ENCODE assay signal across 8 cellular contexts in the genomic region with DNA sequence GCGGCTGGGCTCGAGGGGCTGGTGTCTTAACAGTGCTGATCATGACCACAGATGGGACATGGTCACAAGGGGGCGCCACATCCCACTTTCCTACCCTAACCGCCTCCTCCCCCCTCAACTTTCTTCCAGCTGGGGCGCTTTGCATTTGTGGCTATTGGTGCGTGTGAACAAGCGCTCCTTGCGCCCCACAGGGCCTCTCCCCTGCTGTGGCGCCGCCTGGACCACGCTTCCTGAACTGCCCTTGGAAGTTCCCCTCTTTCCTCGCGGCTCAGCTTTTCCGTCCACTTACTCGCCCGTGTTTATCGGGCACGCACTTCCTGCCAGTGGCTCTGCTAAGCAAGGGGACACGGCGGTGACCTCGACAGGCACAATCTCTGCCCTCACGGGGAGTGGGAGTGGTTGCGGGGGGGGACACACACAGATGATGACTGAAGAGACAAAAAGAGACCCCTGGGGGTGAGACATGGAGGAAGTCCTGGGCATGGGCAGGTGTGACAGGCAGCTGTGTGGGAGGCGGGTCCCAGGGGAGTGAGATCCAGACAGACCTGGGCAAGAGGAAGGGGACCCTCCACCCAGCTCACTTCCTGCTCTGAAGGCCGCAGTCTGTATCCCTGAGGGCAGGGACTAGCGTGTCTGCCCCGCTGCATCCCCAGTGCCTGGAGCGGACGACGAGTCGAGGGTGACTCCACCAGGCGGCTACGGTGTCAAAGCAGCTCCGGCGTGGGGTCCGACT. TPM values are rescaled to one million over a fixed set of nuclear protein-coding genes. Genes with fewer than 3 reads are reported as not detected.
DNase-seq lines count a peak whose midpoint lies in the region; ATAC-seq and TF ChIP-seq lines count a peak whose summit lies in the region.

No MANE protein-coding gene starts in this region.

- H3K4me3 Mint-ChIP-seq in activated T-cell treated with anti-CD3 and anti-CD28 coated beads, Interleukin-2, amount 50 U/mL, for 24 hours: peak overlapping the region; percentile 69
- peak overlapping the region; percentile 79 for H3K4me3 Mint-ChIP-seq in natural killer cell
- H3K4me3 Mint-ChIP-seq in stimulated activated memory B cell treated with anti-CD40 and anti-IgM and Interleukin-4, amounts not matched to agents 10 μg/mL and 1 μg/mL and 100 μg/mL, for 72 hours: peak overlapping the region; percentile 83

- ATAC-seq in GM18909 (IDR thresholded peaks at IDR 0.05; ENCODE audit: poor library complexity, unreplicated experiment): peak; percentile 72
- peak; percentile 64 for ATAC-seq in HG03520 (IDR thresholded peaks at IDR 0.05; ENCODE audit: unreplicated experiment)
- peak; percentile 70 to 80 (median 77) for ATAC-seq in natural killer cell
- peak; percentile 89 for ATAC-seq in stimulated activated memory B cell treated with anti-CD40 and anti-IgM and Interleukin-4, amounts not matched to agents 10 μg/mL and 1 μg/mL and 100 μg/mL, for 72 hours

- H2AFZ ChIP-seq in OCI-LY1 (ENCODE audit: low read length): no peak overlapping the region
- H2AFZ ChIP-seq in fibroblast of lung (ENCODE audit: low read length): peak overlapping the region; percentile 73

- H3K4me1 Mint-ChIP-seq in activated T-cell treated with anti-CD3 and anti-CD28 coated beads, Interleukin-2, amount 50 U/mL, for 24 hours (ENCODE audit: low read depth): peaks cover 10% of the 10 kb centered on the region
- peaks cover 10 to 12% of the 10 kb centered on the region in 2 donors for H3K4me1 Mint-ChIP-seq in natural killer cell
- H3K4me1 Mint-ChIP-seq in stimulated activated memory B cell treated with anti-CD40 and anti-IgM and Interleukin-4, amounts not matched to agents 10 μg/mL and 1 μg/mL and 100 μg/mL, for 72 hours: peaks cover 34% of the 10 kb centered on the region

- H3F3A ChIP-seq in OCI-LY1 (ENCODE audit: insufficient read depth, low read length): no peaks in the 10 kb centered on the region

- no peaks in the 10 kb centered on the region for H3K9me3 Mint-ChIP-seq in activated T-cell treated with anti-CD3 and anti-CD28 coated beads, Interleukin-2, amount 50 U/mL, for 24 hours
- H3K9me3 Mint-ChIP-seq in natural killer cell: no peaks in the 10 kb centered on the region
- H3K9me3 Mint-ChIP-seq in stimulated activated memory B cell treated with anti-CD40 and anti-IgM and Interleukin-4, amounts not matched to agents 10 μg/mL and 1 μg/mL and 100 μg/mL, for 72 hours: no peaks in the 10 kb centered on the region

- H3K27ac Mint-ChIP-seq in activated T-cell treated with anti-CD3 and anti-CD28 coated beads, Interleukin-2, amount 50 U/mL, for 24 hours: peak overlapping the region; percentile 27
- peak overlapping the region in 1 of 2 donors; percentile 86 for H3K27ac Mint-ChIP-seq in natural killer cell
- H3K27ac Mint-ChIP-seq in stimulated activated memory B cell treated with anti-CD40 and anti-IgM and Interleukin-4, amounts not matched to agents 10 μg/mL and 1 μg/mL and 100 μg/mL, for 72 hours: peak overlapping the region; percentile 90

- intact Hi-C loops in natural killer cell (cut with micrococcal nuclease): loop anchor here (2.0 kb wide), 1 partner anchor 172 kb away; no protein-coding TSS in a partner anchor

- peak overlapping the region; percentile 88 for H3K4me2 ChIP-seq in OCI-LY1 (ENCODE audit: low read length)
- peak overlapping the region; percentile 90 for H3K4me2 ChIP-seq in fibroblast of lung (ENCODE audit: extremely low read depth, insufficient read depth, low read length)

- no peaks in the 10 kb centered on the region for H3K79me2 ChIP-seq in OCI-LY1 (ENCODE audit: insufficient read depth, low read length)
- no peaks in the 10 kb centered on the region for H3K79me2 ChIP-seq in fibroblast of lung (ENCODE audit: control insufficient read depth, insufficient read depth, low read length)

- H3K9me3 ChIP-seq in OCI-LY1 (ENCODE audit: low read length): no peaks in the 10 kb centered on the region
- no peaks in the 10 kb centered on the region for H3K9me3 ChIP-seq in fibroblast of lung (ENCODE audit: control insufficient read depth, insufficient read depth, low read depth, low read length)

- no peaks in the 10 kb centered on the region for H4K20me1 ChIP-seq in OCI-LY1 (ENCODE audit: insufficient read depth, low read length)
- no peaks in the 10 kb centered on the region for H4K20me1 ChIP-seq in fibroblast of lung (ENCODE audit: control insufficient read depth, extremely low read depth, insufficient read depth, low read length)

- peaks cover 4% of the 10 kb centered on the region for H3K36me3 Mint-ChIP-seq in activated T-cell treated with anti-CD3 and anti-CD28 coated beads, Interleukin-2, amount 50 U/mL, for 24 hours (ENCODE audit: low read depth)
- H3K36me3 Mint-ChIP-seq in natural killer cell: no peaks in the 10 kb centered on the region
- H3K36me3 Mint-ChIP-seq in stimulated activated memory B cell treated with anti-CD40 and anti-IgM and Interleukin-4, amounts not matched to agents 10 μg/mL and 1 μg/mL and 100 μg/mL, for 72 hours: peaks cover under 1% of the 10 kb centered on the region

- peak overlapping the region; percentile 46; the same call in 1 of the 2 replicates for H3K9ac ChIP-seq in OCI-LY1 (ENCODE audit: low read length)
- H3K9ac ChIP-seq in fibroblast of lung (ENCODE audit: insufficient read depth, low read length): no peak overlapping the region

- no peak overlapping the region for H3K27ac ChIP-seq in OCI-LY1 (ENCODE audit: low read depth, low read length, poor library complexity, severe bottlenecking)
- no peak overlapping the region for H3K27ac ChIP-seq in fibroblast of lung (ENCODE audit: insufficient read depth, low read length)

- H3K27me3 Mint-ChIP-seq in activated T-cell treated with anti-CD3 and anti-CD28 coated beads, Interleukin-2, amount 50 U/mL, for 24 hours: peaks cover 17% of the 10 kb centered on the region
- peaks cover 0 to 5% of the 10 kb centered on the region in 2 donors for H3K27me3 Mint-ChIP-seq in natural killer cell (ENCODE audit: low read depth in 2 of 2)
- no peaks in the 10 kb centered on the region for H3K27me3 Mint-ChIP-seq in stimulated activated memory B cell treated with anti-CD40 and anti-IgM and Interleukin-4, amounts not matched to agents 10 μg/mL and 1 μg/mL and 100 μg/mL, for 72 hours

- H3K9me2 ChIP-seq in OCI-LY1 (ENCODE audit: low read depth, low read length): no peaks in the 10 kb centered on the region

- peaks cover 3% of the 10 kb centered on the region; the same call in 1 of the 2 replicates for H3K27me3 ChIP-seq in OCI-LY1 (ENCODE audit: insufficient read depth, low read length)
- H3K27me3 ChIP-seq in fibroblast of lung (ENCODE audit: control insufficient read depth, insufficient read depth, low read length): no peaks in the 10 kb centered on the region

- H3K36me3 ChIP-seq in OCI-LY1 (ENCODE audit: insufficient read depth, low read length) (no peaks in the 10 kb centered on the region; the same call in 1 of the 2 replicates), fibroblast of lung (ENCODE audit: control insufficient read depth, insufficient read depth, low read length) (no peaks in the 10 kb centered on the region)

- peaks cover 7% of the 10 kb centered on the region for H3K4me1 ChIP-seq in OCI-LY1 (ENCODE audit: insufficient read depth, low read length, severe bottlenecking)
- H3K4me1 ChIP-seq in fibroblast of lung (ENCODE audit: control insufficient read depth, extremely low read depth, insufficient read depth, low read length): peaks cover 2% of the 10 kb centered on the region

- TF ChIP-seq CTCF in OCI-LY1 (IDR thresholded peaks at IDR 0.05; ENCODE audit: low read length) (peak; percentile 58), fibroblast of lung (conservative IDR thresholded peaks at IDR 0.05 in 1 of 2, IDR thresholded peaks at IDR 0.05 in 1 of 2; ENCODE audit: low read depth in 1 of 2, low read length in 2 of 2) (peak; percentile 50 to 59), natural killer cell (IDR thresholded peaks at IDR 0.05) (peak; percentile 19)

- H3K4me3 ChIP-seq in OCI-LY1 (ENCODE audit: low read depth, low read length, poor library complexity, severe bottlenecking) (peak overlapping the region; percentile 59), fibroblast of lung (replicated peaks in 1 of 4; ENCODE audit: control extremely low read depth in 1 of 4, insufficient read depth in 1 of 4, low read depth in 3 of 4, low read length in 4 of 4) (peak overlapping the region in 3 of 4 experiments; percentile 5 to 53 (median 47))

- DNase-seq in AG08396 (ENCODE audit: low spot score) (peak; percentile 89), fibroblast of lung (ENCODE audit: low read depth in 2 of 2) (peak; percentile 65 to 77), natural killer cell (peak; percentile 58)
- DNase-seq in activated T-cell treated with anti-CD3 and anti-CD28 coated beads, Interleukin-2, amount 50 U/mL, for 24 hours: peak; percentile 78

RNA-seq across cellular contexts. Expression of gene ZNF787, which starts 40.3 kb away (rescaled TPM):
- 28.7 and 28.8 TPM in 2 replicates for total RNA-seq in fibroblast of lung
- polyA plus RNA-seq in fibroblast of lung: 2.6 and 2.9 TPM in 2 replicates
- 15.4 and 22.8 TPM in 2 replicates for polyA plus RNA-seq in fibroblast of lung (2012)
- 4.1 and 10.7 TPM in 2 replicates for polyA minus RNA-seq in fibroblast of lung (ENCODE audit: low replicate concordance)
- 10 to 100 TPM; 23.9 to 42.0 (median 36.9) TPM for total RNA-seq in natural killer cell
